In genomic region chr9:18438951-18439350, GRCh38 we compare ENCODE assay signal across 15 cellular contexts. TPM values are rescaled to one million over a fixed set of nuclear protein-coding genes. Genes with fewer than 3 reads are reported as not detected.
DNase-seq lines count a peak whose midpoint lies in the region; ATAC-seq and TF ChIP-seq lines count a peak whose summit lies in the region.
"Had no signal": no experiment of that assay in that cellular context is flagged by ENCODE, and none has a peak within 500 bp of the region (broad histone marks: within the 10 kb centered on the region; RNA-seq: fewer than 3 reads in every experiment).

No MANE protein-coding gene starts in this region.

- no peaks in the 10 kb centered on the region for H3K36me3 ChIP-seq in prostate gland
- H3K36me3 ChIP-seq: BLaER1, HAP-1 had no signal

- TF ChIP-seq POLR2A in prostate gland (IDR thresholded peaks at IDR 0.05) = no peak

- DNase-seq in AG09309 (ENCODE audit: low read depth) (no peak), astrocyte of the spinal cord (ENCODE audit: low read depth, low spot score) (no peak), right cardiac atrium (no peak), prostate gland (ENCODE audit: low spot score) (no peak), AML-193 (lab: John Stamatoyannopoulos, UW) (no peak), NCI-H524 (lab: John Stamatoyannopoulos, UW) (no peak)
- DNase-seq: activated CD4-positive, alpha-beta T cell treated with anti-CD3 and anti-CD28 coated beads for 1 hour; activated gamma-delta T cell; effector CD4-positive, alpha-beta T cell; NCI-H345; SIG-M5 had no signal

- no peaks in the 10 kb centered on the region for H3K4me1 ChIP-seq in right cardiac atrium (ENCODE audit: control insufficient read depth, insufficient read depth, low read length)
- no peaks in the 10 kb centered on the region for H3K4me1 ChIP-seq in prostate gland (replicated peaks)
- H3K4me1 ChIP-seq: BLaER1, HAP-1 had no signal

- in situ Hi-C loops in astrocyte of the spinal cord (cut with HindIII; ENCODE audit: low sequenced_read_pairs) = no loop called here

- intact Hi-C loops in right cardiac atrium (cut with DNase I) (loop anchor here in 1 of 4 donors (10.0 kb wide), 1 partner anchor 576 kb away; no protein-coding TSS in a partner anchor), prostate gland (cut with DNase I) (loop anchor here (2.0 kb wide), 1 partner anchor 574 kb away; no protein-coding TSS in a partner anchor)

- peak overlapping the region; percentile 38 for H3K4me3 ChIP-seq in AG09309 (ENCODE audit: control insufficient read depth, low read depth, low read length)
- H3K4me3 ChIP-seq in astrocyte of the spinal cord (ENCODE audit: low read depth, low read length) = peak overlapping the region; percentile 12
- H3K4me3 ChIP-seq in right cardiac atrium (ENCODE audit: low read length) = peak overlapping the region; percentile 37
- H3K4me3 ChIP-seq in prostate gland = peak overlapping the region; percentile 15 to 17
- H3K4me3 ChIP-seq: BLaER1, HAP-1 had no signal

- no peaks in the 10 kb centered on the region for H3K9me3 ChIP-seq in right cardiac atrium (ENCODE audit: control insufficient read depth, low read length)
- H3K9me3 ChIP-seq in prostate gland = no peaks in the 10 kb centered on the region
- H3K9me3 ChIP-seq: BLaER1, HAP-1 had no signal

- ATAC-seq in right cardiac atrium = no peak
- ATAC-seq in HG03342 (IDR thresholded peaks at IDR 0.05; ENCODE audit: unreplicated experiment) = no peak
- ATAC-seq in HG02970 (IDR thresholded peaks at IDR 0.05; ENCODE audit: low FRiP score, unreplicated experiment) = no peak

- H3K27me3 ChIP-seq in right cardiac atrium (ENCODE audit: control insufficient read depth, insufficient read depth) (no peaks in the 10 kb centered on the region), prostate gland (replicated peaks; ENCODE audit: insufficient read depth) (no peaks in the 10 kb centered on the region)

- H3K27ac ChIP-seq in right cardiac atrium (ENCODE audit: low read length) (no peak overlapping the region), prostate gland (no peak overlapping the region)
- H3K27ac ChIP-seq: BLaER1 had no signal

- WGBS in right cardiac atrium = 51% methylated on average over 7 of the region's 7 CpGs
- WGBS in prostate gland = 91% methylated on average over 7 of the region's 7 CpGs

- TF ChIP-seq CTCF in AG09309 (IDR thresholded peaks at IDR 0.05; ENCODE audit: control insufficient read depth, insufficient read depth, low read depth, low read length, missing control alignments) (no peak), astrocyte of the spinal cord (IDR thresholded peaks at IDR 0.05; ENCODE audit: low read depth, low read length) (no peak), prostate gland (IDR thresholded peaks at IDR 0.05) (no peak)

RNA-seq across cellular contexts. Expression of gene ADAMTSL1, which starts 35.0 kb away (rescaled TPM):
- total RNA-seq in right cardiac atrium = 1 to 10 TPM; 2.2 to 5.0 (median 4.0) TPM
- polyA plus RNA-seq in right cardiac atrium = 1.2 TPM
- 10 to 100 TPM in 1 of 2 donors, 1 to 10 TPM in 1; 9.8 to 18.1 TPM for total RNA-seq in prostate gland
